ENCODE assay signal across 1 cellular context in the genomic region with DNA sequence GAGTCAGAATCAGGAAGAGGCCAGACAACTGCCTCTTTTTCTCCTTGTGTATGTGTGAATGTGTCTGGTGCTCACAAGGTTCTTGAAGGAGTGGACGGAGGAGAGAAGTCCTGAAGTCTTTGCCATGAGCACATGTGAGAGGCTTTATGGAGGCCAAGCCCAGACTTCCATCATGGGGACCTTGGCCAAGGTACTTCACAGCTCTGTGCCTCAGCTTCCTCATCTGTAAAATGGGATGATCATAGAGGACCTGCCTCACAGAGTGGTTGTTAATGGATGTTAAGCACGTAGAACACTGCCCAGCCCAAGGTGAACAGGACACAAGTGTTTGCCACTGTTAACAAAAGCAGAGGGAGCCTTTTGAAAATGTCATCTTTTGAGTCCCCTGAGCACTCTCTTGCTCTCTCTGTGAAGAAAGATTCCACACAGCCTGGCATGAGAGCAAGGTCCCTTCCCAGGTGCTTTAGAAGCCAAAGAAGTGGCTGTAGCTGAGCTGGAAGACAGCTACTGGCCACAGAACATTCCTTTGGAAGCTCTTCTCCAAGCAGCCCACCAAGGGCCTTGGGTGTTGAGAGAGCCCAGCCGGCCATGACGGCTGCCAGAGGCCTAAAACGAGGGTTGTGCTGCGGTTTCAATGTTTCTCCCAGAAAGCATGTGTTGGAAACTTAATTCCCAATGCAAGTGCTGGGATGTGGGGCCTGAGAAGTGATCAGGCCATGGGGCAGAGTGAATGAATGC.
TF ChIP-seq lines count a peak whose summit lies in the region.

No MANE protein-coding gene starts in this region.

TF ChIP-seq in H1, 55 proteins besides CTCF, POLR2A, EP300 and RAD21:
- TF ChIP-seq NANOG (IDR thresholded peaks at IDR 0.05; ENCODE audit: insufficient read depth, low read depth, low read length, poor library complexity, severe bottlenecking) (no peak), SP2 (IDR thresholded peaks at IDR 0.05; ENCODE audit: low read length) (no peak), SIN3A (conservative IDR thresholded peaks at IDR 0.05 in 1 of 2, IDR thresholded peaks at IDR 0.05 in 1 of 2; ENCODE audit: low read depth in 1 of 2, low read length in 2 of 2) (no peak), BCL11A (IDR thresholded peaks at IDR 0.05; ENCODE audit: low read depth in 2 of 2, low read length in 2 of 2) (no peak), TAF1 (IDR thresholded peaks at IDR 0.05; ENCODE audit: low read depth, low read length) (no peak), FOSL1 (IDR thresholded peaks at IDR 0.05; ENCODE audit: insufficient read depth, low read depth, low read length) (no peak)
